ENCODE assay signal across 16 cellular contexts in the genomic region with DNA sequence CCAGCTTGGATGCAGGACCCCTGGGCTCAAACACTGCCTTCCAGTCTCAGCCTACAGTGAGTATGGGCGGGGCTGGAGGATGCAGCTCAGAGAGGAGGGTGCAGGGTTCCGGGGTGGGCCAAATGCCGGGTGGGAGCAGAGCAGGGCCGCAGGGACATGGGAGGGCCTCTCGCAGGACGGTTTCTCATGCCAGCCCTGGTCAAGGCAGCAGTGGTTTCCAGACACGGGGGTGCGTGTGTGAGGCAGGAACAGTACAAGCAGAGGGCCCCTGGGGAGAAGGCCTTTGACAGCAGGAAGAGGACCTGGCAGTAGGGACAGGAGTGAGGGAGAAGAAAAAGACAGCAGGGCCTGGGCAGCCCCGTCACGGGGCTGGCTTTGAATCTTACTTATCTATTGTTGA.
"Had no signal": no experiment of that assay in that cellular context is flagged by ENCODE, and none has a peak within 500 bp of the region (broad histone marks: within the 10 kb centered on the region; RNA-seq: fewer than 3 reads in every experiment).

No MANE protein-coding gene starts in this region.

- DNase-seq: activated CD4-positive, alpha-beta T cell treated with anti-CD3 and anti-CD28 coated beads, Interleukin-2, amount 10 ng/mL, durations not matched to agents 24 days and 14 days; activated CD4-positive, CD25-positive, alpha-beta regulatory T cell; activated CD8-positive, alpha-beta memory T cell treated with anti-CD3 and anti-CD28 coated beads, Interleukin-2, amount 50 U/mL, for 4 hours; activated CD8-positive, alpha-beta T cell treated with anti-CD3 and anti-CD28 coated beads, Interleukin-2, amount 10 ng/mL, durations not matched to agents 7 days and 5 days; aorta; hippocampal formation; left ventricle myocardium inferior; sigmoid colon; spleen; stimulated activated naive CD8-positive, alpha-beta T cell treated with anti-CD3 and anti-CD28 coated beads, Interleukin-15, amount 100 ng/mL, for 72 hours; SW 1271 had no signal

- H3K9me3 ChIP-seq: breast epithelium, left ventricle myocardium inferior, prostate gland, sigmoid colon, spleen, upper lobe of left lung had no signal

- ATAC-seq: activated CD8-positive, alpha-beta T cell treated with anti-CD3 and anti-CD28 coated beads, Interleukin-2, amount 10 ng/mL, durations not matched to agents 7 days and 5 days; esophagus mucosa; natural killer cell treated with Interleukin-12 subunit alpha and Interleukin-12 subunit beta and Interleukin-15 and Interleukin-18, amount 100 ng/mL, for 72 hours; stimulated activated naive CD8-positive, alpha-beta T cell treated with anti-CD3 and anti-CD28 coated beads, Interleukin-15, amount 100 ng/mL, for 72 hours had no signal

- H3K27ac ChIP-seq: breast epithelium, left ventricle myocardium inferior, prostate gland, sigmoid colon, spleen, upper lobe of left lung had no signal

- H3K4me3 ChIP-seq: breast epithelium, left ventricle myocardium inferior, prostate gland, sigmoid colon, spleen, upper lobe of left lung had no signal

- H3K4me1 ChIP-seq: breast epithelium, prostate gland had no signal

- H3K27me3 ChIP-seq: breast epithelium, sigmoid colon, spleen, upper lobe of left lung had no signal

- H3K36me3 ChIP-seq: breast epithelium, prostate gland had no signal
